9 cellular contexts compared by ENCODE assay signal in the genomic region with DNA sequence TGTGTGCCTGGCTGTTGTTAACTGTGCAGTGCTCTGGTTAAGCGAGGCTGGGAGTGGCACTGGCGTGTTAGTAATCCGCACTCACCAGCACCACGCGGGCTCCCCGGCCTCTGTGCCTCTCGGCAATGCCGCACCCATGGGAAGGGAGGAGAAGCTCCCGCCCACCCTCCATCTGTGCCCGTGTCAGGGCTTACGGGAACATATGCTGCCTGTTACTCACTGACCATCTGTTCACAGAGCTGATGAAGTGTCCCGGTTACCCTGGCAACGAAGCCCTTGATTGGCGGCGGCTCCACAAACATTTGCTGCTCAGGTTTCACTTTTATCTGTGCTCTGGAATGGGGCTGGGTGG.
DNase-seq lines count a peak whose midpoint lies in the region; ATAC-seq and TF ChIP-seq lines count a peak whose summit lies in the region.
"Had no signal": no experiment of that assay in that cellular context is flagged by ENCODE, and none has a peak within 500 bp of the region (broad histone marks: within the 10 kb centered on the region; RNA-seq: fewer than 3 reads in every experiment).

No MANE protein-coding gene starts in this region.

- H3K27me3 Mint-ChIP-seq in neural progenitor cell (ENCODE audit: insufficient read depth, low read depth) = peaks cover 12% of the 10 kb centered on the region

- H3K9ac ChIP-seq in neural progenitor cell = no peak overlapping the region

- 1% methylated on average over 15 of the region's 15 CpGs; no CpG with 5 or more reads in 1 of the 2 donors for WGBS in upper lobe of left lung, 2 donors

- peaks cover 12% of the 10 kb centered on the region for H3F3A ChIP-seq in neural progenitor cell (ENCODE audit: low read depth)

- peak overlapping the region; percentile 75 for H3K4me3 Mint-ChIP-seq in neural progenitor cell

- TF ChIP-seq EP300 in upper lobe of left lung (IDR thresholded peaks at IDR 0.05) = peak in 1 of 4 donors; percentile 75

- H3K9me3 ChIP-seq in BE2C (no peaks in the 10 kb centered on the region), neural progenitor cell (ENCODE audit: low read depth) (no peaks in the 10 kb centered on the region), upper lobe of left lung (no peaks in the 10 kb centered on the region)

- H3K79me2 ChIP-seq in neural progenitor cell (ENCODE audit: low read depth) = no peaks in the 10 kb centered on the region

- H3K36me3 ChIP-seq in BE2C = no peaks in the 10 kb centered on the region
- no peaks in the 10 kb centered on the region for H3K36me3 ChIP-seq in neural progenitor cell
- H3K36me3 ChIP-seq in upper lobe of left lung = no peaks in the 10 kb centered on the region

- peaks cover 2% of the 10 kb centered on the region for H3K36me3 Mint-ChIP-seq in neural progenitor cell

- ATAC-seq in HG03139 (IDR thresholded peaks at IDR 0.05; ENCODE audit: unreplicated experiment) (peak; percentile 95), upper lobe of left lung (ENCODE audit: low FRiP score in 2 of 2) (peak; percentile 92 to 94)

- TF ChIP-seq CTCF in BE2C (IDR thresholded peaks at IDR 0.05; ENCODE audit: low read depth, low read length) = no peak
- no peak for TF ChIP-seq CTCF in foreskin fibroblast (IDR thresholded peaks at IDR 0.05; ENCODE audit: low read depth, low read length)
- no peak for TF ChIP-seq CTCF in neural progenitor cell (IDR thresholded peaks at IDR 0.05)
- no peak for TF ChIP-seq CTCF in upper lobe of left lung (IDR thresholded peaks at IDR 0.05)

- no peaks in the 10 kb centered on the region for H4K20me1 ChIP-seq in neural progenitor cell (ENCODE audit: low read depth)

- H3K4me1 Mint-ChIP-seq in neural progenitor cell = peaks cover 58% of the 10 kb centered on the region

- peak; percentile 96 for DNase-seq in BE2C
- peak; percentile 69 for DNase-seq in GM19238 (ENCODE audit: insufficient read length, low spot score)
- DNase-seq in NCI-H2196 (lab: John Stamatoyannopoulos, UW; ENCODE audit: unreplicated experiment) = peak; percentile 86
- DNase-seq in activated CD8-positive, alpha-beta memory T cell treated with anti-CD3 and anti-CD28 coated beads, Interleukin-2, amount 50 U/mL, for 48 hours = peak; percentile 76
- DNase-seq in foreskin fibroblast = peak; percentile 100
- DNase-seq in neural progenitor cell (ENCODE audit: low spot score) = peak; percentile 96
- DNase-seq in upper lobe of left lung = peak; percentile 85 to 87

- peaks cover 12% of the 10 kb centered on the region for H3K9me3 Mint-ChIP-seq in neural progenitor cell

- H3K4me3 ChIP-seq in BE2C (ENCODE audit: low read depth, low read length) (peak overlapping the region; percentile 44), foreskin fibroblast (ENCODE audit: low read depth in 1 of 2, low read length in 2 of 2) (peak overlapping the region in 1 of 2 donors; percentile 9), neural progenitor cell (no peak overlapping the region), upper lobe of left lung (peak overlapping the region; percentile 6 to 32 (median 28))

- no peaks in the 10 kb centered on the region for H3K27me3 ChIP-seq in BE2C
- H3K27me3 ChIP-seq in neural progenitor cell = no peaks in the 10 kb centered on the region
- H3K27me3 ChIP-seq in upper lobe of left lung = no peaks in the 10 kb centered on the region

- TF ChIP-seq POLR2A in upper lobe of left lung (IDR thresholded peaks at IDR 0.05) = no peak

- peak overlapping the region; percentile 9 for H3K4me2 ChIP-seq in neural progenitor cell

- H3K27ac ChIP-seq in neural progenitor cell (peak overlapping the region; percentile 59), upper lobe of left lung (no peak overlapping the region)
- H3K27ac ChIP-seq: HL-60 had no signal

- H2AFZ ChIP-seq in neural progenitor cell (replicated peaks) = peak overlapping the region; percentile 0

- peak overlapping the region; percentile 99 for H3K27ac Mint-ChIP-seq in neural progenitor cell

- peaks cover 11% of the 10 kb centered on the region for H3K4me1 ChIP-seq in BE2C
- H3K4me1 ChIP-seq in neural progenitor cell = peaks cover 40% of the 10 kb centered on the region
- peaks cover 7 to 11% (median 9%) of the 10 kb centered on the region in 4 donors for H3K4me1 ChIP-seq in upper lobe of left lung
